Comparison of ENCODE assay signal across 1 cellular context in the genomic region with DNA sequence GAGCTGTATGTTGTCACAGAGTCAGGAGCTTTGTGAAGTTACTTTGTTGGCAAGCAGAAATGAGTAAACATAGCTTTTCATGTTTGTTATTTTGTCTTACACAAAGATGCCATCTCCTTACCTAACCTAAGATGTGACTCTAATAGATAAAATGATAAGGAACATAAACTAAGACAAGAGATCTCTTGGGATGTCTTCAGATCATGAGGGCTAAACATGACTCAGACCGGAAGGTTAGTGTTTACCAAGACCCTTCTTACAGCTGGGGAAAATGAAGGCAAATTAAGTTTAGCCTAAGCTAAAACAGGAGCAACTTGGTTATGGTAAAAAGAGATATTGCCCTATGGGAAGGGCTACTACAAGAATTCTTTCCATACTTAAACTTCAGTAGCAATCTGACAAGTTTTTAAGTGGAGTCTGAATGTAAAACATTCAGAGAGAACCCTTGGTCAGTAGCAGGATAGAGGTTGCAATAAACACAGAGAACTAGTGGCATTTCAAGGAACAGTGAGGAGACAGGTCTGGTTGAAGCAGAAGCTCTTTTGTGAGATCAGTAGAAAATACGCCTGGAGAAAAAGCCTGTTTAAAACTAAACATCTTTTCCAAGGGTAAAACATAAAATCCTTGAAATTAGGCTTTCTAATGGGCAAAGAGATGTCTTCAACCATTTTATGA.
A peak's percentile ranks its signal among the peaks of the same experiment; 100 is the strongest.
TF ChIP-seq lines count a peak whose summit lies in the region.

No MANE protein-coding gene starts in this region.

TF ChIP-seq in K562, 482 proteins besides CTCF, POLR2A, EP300 and RAD21 (continued from another document):
- TF ChIP-seq, protein P1, sequence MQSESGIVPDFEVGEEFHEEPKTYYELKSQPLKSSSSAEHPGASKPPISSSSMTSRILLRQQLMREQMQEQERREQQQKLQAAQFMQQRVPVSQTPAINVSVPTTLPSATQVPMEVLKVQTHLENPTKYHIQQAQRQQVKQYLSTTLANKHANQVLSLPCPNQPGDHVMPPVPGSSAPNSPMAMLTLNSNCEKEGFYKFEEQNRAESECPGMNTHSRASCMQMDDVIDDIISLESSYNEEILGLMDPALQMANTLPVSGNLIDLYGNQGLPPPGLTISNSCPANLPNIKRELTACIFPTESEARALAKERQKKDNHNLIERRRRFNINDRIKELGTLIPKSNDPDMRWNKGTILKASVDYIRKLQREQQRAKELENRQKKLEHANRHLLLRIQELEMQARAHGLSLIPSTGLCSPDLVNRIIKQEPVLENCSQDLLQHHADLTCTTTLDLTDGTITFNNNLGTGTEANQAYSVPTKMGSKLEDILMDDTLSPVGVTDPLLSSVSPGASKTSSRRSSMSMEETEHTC (IDR thresholded peaks at IDR 0.05) = no peak
- TF ChIP-seq FOXA3 (CRISPR knock-in tag; conservative IDR thresholded peaks at IDR 0.05 in 1 of 2, IDR thresholded peaks at IDR 0.05 in 1 of 2) = 0 out of 4 replicates have a peak, but pooled peaks of 1 of the 2 experiments have one; percentile 16
- TF ChIP-seq DACH1 (IDR thresholded peaks at IDR 0.05; ENCODE audit: partially characterized antibody) = peak; percentile 37
